ENCODE assay signal across 9 cellular contexts in genomic region chr11:47415949-47416472, GRCh38. TPM values are rescaled to one million over a fixed set of nuclear protein-coding genes. Genes with fewer than 3 reads are reported as not detected.
DNase-seq lines count a peak whose midpoint lies in the region; ATAC-seq and TF ChIP-seq lines count a peak whose summit lies in the region.
"Had no signal": no experiment of that assay in that cellular context is flagged by ENCODE, and none has a peak within 500 bp of the region (broad histone marks: within the 10 kb centered on the region; RNA-seq: fewer than 3 reads in every experiment).

No MANE protein-coding gene starts in this region.

- no peak for TF ChIP-seq CTCF in chondrocyte (IDR thresholded peaks at IDR 0.05)

- H3K27me3 ChIP-seq in HUES64 (ENCODE audit: insufficient read depth, low read length) = no peaks in the 10 kb centered on the region

- H3K4me3 Mint-ChIP-seq in chondrocyte (ENCODE audit: unreplicated experiment) (no peak overlapping the region), T-helper 17 cell (no peak overlapping the region)
- no peak overlapping the region for H3K4me3 Mint-ChIP-seq in naive thymus-derived CD8-positive, alpha-beta T cell

- H3K36me3 ChIP-seq in HUES64 (ENCODE audit: insufficient read depth, low read length) = peaks cover 56% of the 10 kb centered on the region

- DNase-seq in 8988T (peak; percentile 91), chondrocyte (ENCODE audit: low spot score) (peak; percentile 95), lung microvascular endothelial cell (ENCODE audit: low read depth in 2 of 2) (peak; percentile 89 to 93), HEK293T (ENCODE audit: extremely low spot score) (no peak), GM19240 (ENCODE audit: insufficient read length, low spot score) (no peak), T-helper 17 cell (no peak)
- no peak for DNase-seq in naive thymus-derived CD8-positive, alpha-beta T cell

- WGBS in HUES64 = 63% methylated on average over 11 of the region's 13 CpGs

- H3K9me3 ChIP-seq in HUES64 (ENCODE audit: insufficient read depth, low read depth, low read length) (no peaks in the 10 kb centered on the region), T-helper 17 cell (ENCODE audit: control insufficient read depth, low read length, poor library complexity, severe bottlenecking) (no peaks in the 10 kb centered on the region)

- no peaks in the 10 kb centered on the region for H3K9me3 Mint-ChIP-seq in chondrocyte (ENCODE audit: low read depth)
- no peaks in the 10 kb centered on the region for H3K9me3 Mint-ChIP-seq in naive thymus-derived CD8-positive, alpha-beta T cell

- H3K4me3 ChIP-seq in HUES64 (ENCODE audit: low read length) = no peak overlapping the region

- H3K4me1 ChIP-seq in HUES64 (ENCODE audit: insufficient read depth, low read length) = 0 out of 2 replicates have a peak, but pooled peaks cover 4% of the 10 kb centered on the region

- H3K36me3 Mint-ChIP-seq in chondrocyte (ENCODE audit: low read depth) (peaks cover 24% of the 10 kb centered on the region), T-helper 17 cell (ENCODE audit: low read depth) (peaks cover 9% of the 10 kb centered on the region)
- H3K36me3 Mint-ChIP-seq in naive thymus-derived CD8-positive, alpha-beta T cell = peaks cover 0 to 58% (median 13%) of the 10 kb centered on the region in 3 donors

- H3K4me1 Mint-ChIP-seq in chondrocyte (ENCODE audit: low read depth) = peaks cover 43% of the 10 kb centered on the region
- peaks cover 0 to 5% (median 2%) of the 10 kb centered on the region in 4 donors for H3K4me1 Mint-ChIP-seq in naive thymus-derived CD8-positive, alpha-beta T cell
- H3K4me1 Mint-ChIP-seq in T-helper 17 cell = peaks cover 8% of the 10 kb centered on the region

- H3K27ac Mint-ChIP-seq in chondrocyte (ENCODE audit: unreplicated experiment) = peak overlapping the region; percentile 91
- H3K27ac Mint-ChIP-seq in naive thymus-derived CD8-positive, alpha-beta T cell = no peak overlapping the region
- no peak overlapping the region for H3K27ac Mint-ChIP-seq in T-helper 17 cell

- H3K27ac ChIP-seq in HUES64 (ENCODE audit: low read depth, low read length) = peak overlapping the region; percentile 66

- ATAC-seq in naive thymus-derived CD8-positive, alpha-beta T cell = no peak
- ATAC-seq in T-helper 17 cell = no peak

- H3K9ac ChIP-seq in HUES64 (ENCODE audit: low read depth, low read length) = peak overlapping the region; percentile 25; the same call in 1 of the 2 replicates

- POLR2A ChIA-PET in HEK293T (lab: Yijun Ruan, JAX) = interaction anchor here (0.6 to 10.0 kb wide), 3 partner anchors 9 to 17 kb away, joined by 3 to 72 read pairs (median 3); partner anchors contain the start of gene PSMC3
- POLR2A ChIA-PET in naive thymus-derived CD8-positive, alpha-beta T cell (lab: Charles Lee) = interaction anchor here (3.4 kb wide), 1 partner anchor 10 kb away, joined by 17 read pairs; the partner anchor contains the start of gene PSMC3

- no peaks in the 10 kb centered on the region for H3K27me3 Mint-ChIP-seq in chondrocyte (ENCODE audit: low read depth)
- no peaks in the 10 kb centered on the region for H3K27me3 Mint-ChIP-seq in naive thymus-derived CD8-positive, alpha-beta T cell
- H3K27me3 Mint-ChIP-seq in T-helper 17 cell = no peaks in the 10 kb centered on the region

- CTCF ChIA-PET in HEK293T (lab: Yijun Ruan, JAX) = interaction anchor here (1.0 kb wide), 1 partner anchor 61 kb away, joined by 4 read pairs; no protein-coding TSS in a partner anchor

TF ChIP-seq in HEK293T, 16 proteins besides CTCF, POLR2A, EP300 and RAD21:
- TF ChIP-seq NFRKB (IDR thresholded peaks at IDR 0.05) (no peak), BHLHE40 (IDR thresholded peaks at IDR 0.05; ENCODE audit: borderline replicate concordance) (no peak), FOXA1 (IDR thresholded peaks at IDR 0.05) (no peak), LEF1 (IDR thresholded peaks at IDR 0.05; ENCODE audit: borderline replicate concordance) (no peak)
TF ChIP-seq in HEK293T: peak in this region for 0.

RNA-seq across cellular contexts. Expression of gene SLC39A13, which starts 7.6 kb away (rescaled TPM):
- 16.8 TPM for polyA plus RNA-seq in HUES64 (2013, experiment 1 of 2)
- 20.1 TPM for polyA plus RNA-seq in HUES64 (2013, experiment 2 of 2)
- 113 to 124 TPM (median 120 TPM) in 3 replicates for total RNA-seq in chondrocyte
- 33.3 and 51.0 TPM in 2 replicates for total RNA-seq in lung microvascular endothelial cell
- 10 to 100 TPM; 63.2 to 63.9 TPM for total RNA-seq in naive thymus-derived CD8-positive, alpha-beta T cell
- polyA plus RNA-seq in naive thymus-derived CD8-positive, alpha-beta T cell = 10 to 100 TPM; 23.8 to 41.9 (median 24.4) TPM
- 10 to 100 TPM; 31.6 to 31.8 TPM for total RNA-seq in T-helper 17 cell

RNA-seq across cellular contexts. Expression of gene PSMC3, which starts 10.2 kb away (rescaled TPM):
- polyA plus RNA-seq in HUES64 (2013, experiment 1 of 2) = 162 TPM
- 138 TPM for polyA plus RNA-seq in HUES64 (2013, experiment 2 of 2)
- total RNA-seq in chondrocyte = 100 to 139 TPM (median 108 TPM) in 3 replicates
- 126 and 135 TPM in 2 replicates for total RNA-seq in lung microvascular endothelial cell
- 10 to 100 TPM; 58.4 to 60.0 TPM for total RNA-seq in naive thymus-derived CD8-positive, alpha-beta T cell
- polyA plus RNA-seq in naive thymus-derived CD8-positive, alpha-beta T cell = 100 to 1,000 TPM in 1 of 3 donors, 10 to 100 TPM in 2; 91.5 to 106 (median 94.0) TPM
- total RNA-seq in T-helper 17 cell = 10 to 100 TPM; 47.8 to 55.2 TPM

RNA-seq across cellular contexts. Expression of gene RAPSN, which starts 32.9 kb away (rescaled TPM):
- not detected for polyA plus RNA-seq in HUES64 (2013, experiment 1 of 2)
- not detected for polyA plus RNA-seq in HUES64 (2013, experiment 2 of 2)
- total RNA-seq in chondrocyte (0.33 to 0.35 TPM (median 0.34 TPM) in 3 replicates), lung microvascular endothelial cell (0.20 TPM in 1 of 2 replicates, not detected in the other), T-helper 17 cell (1 to 10 TPM; 3.0 to 3.1 TPM)
- total RNA-seq in naive thymus-derived CD8-positive, alpha-beta T cell = 1 to 10 TPM; 1.3 to 1.5 TPM
- polyA plus RNA-seq in naive thymus-derived CD8-positive, alpha-beta T cell = not detected

RNA-seq across cellular contexts. Expression of gene SPI1, which starts 37.7 kb away (rescaled TPM):
- polyA plus RNA-seq in HUES64 (2013, experiment 1 of 2) = 0.35 TPM
- not detected for polyA plus RNA-seq in HUES64 (2013, experiment 2 of 2)
- total RNA-seq in chondrocyte = not detected in 3 replicates
- not detected in 2 replicates for total RNA-seq in lung microvascular endothelial cell
- total RNA-seq in naive thymus-derived CD8-positive, alpha-beta T cell = 1 to 10 TPM; 3.4 to 4.7 TPM
- not detected for polyA plus RNA-seq in naive thymus-derived CD8-positive, alpha-beta T cell
- total RNA-seq in T-helper 17 cell = 10 to 100 TPM in 1 of 2 donors, 1 to 10 TPM in 1; 4.9 to 14.9 TPM
- total RNA-seq: activated CD8-positive, alpha-beta memory T cell treated with anti-CD3 and anti-CD28 coated beads for 36 hours had no signal

Comparison
In these comparisons a context has a peak if more than half of its experiments do, and no peak if none do; other contexts are left out.
1. DNase-seq: peak in 8988T (single experiment), chondrocyte (single experiment) and lung microvascular endothelial cell (2 of 2); none in HEK293T (single experiment), GM19240 (single experiment), naive thymus-derived CD8-positive, alpha-beta T cell (0 of 10) and T-helper 17 cell (0 of 3).